ENCODE assay signal across 24 cellular contexts in the genomic region with DNA sequence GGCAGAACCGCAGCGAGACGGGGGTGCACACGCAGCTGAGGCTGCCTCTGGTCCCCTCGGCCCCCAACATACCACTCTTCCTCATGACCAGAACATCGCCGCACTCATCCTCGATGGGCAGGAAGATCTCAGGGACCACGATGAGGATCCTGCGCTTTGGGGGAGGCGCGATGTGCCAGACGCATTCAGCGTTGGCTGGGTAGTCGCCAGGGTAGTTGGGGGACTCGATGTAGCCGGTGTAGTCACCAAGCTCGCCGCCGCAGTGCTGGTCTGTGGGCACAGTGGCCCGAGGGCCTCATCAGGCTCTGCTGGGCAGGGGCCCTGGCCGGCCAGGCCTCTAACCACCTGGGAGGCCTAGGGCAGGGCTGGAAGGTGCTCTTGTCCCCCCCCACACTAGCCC.
"Had no signal": no experiment of that assay in that cellular context is flagged by ENCODE, and none has a peak within 500 bp of the region (broad histone marks: within the 10 kb centered on the region; RNA-seq: fewer than 3 reads in every experiment).

No MANE protein-coding gene starts in this region.

- H3K4me3 ChIP-seq: colonic mucosa, esophagus squamous epithelium, gastrocnemius medialis, heart right ventricle, left lung, lower lobe of right lung, mucosa of descending colon had no signal

- ATAC-seq: effector memory CD8-positive, alpha-beta T cell; esophagus mucosa; gastrocnemius medialis; heart right ventricle; left cardiac atrium; left lung; left ventricle myocardium superior; lower lobe of right lung; mucosa of descending colon had no signal

- H3K9me3 Mint-ChIP-seq: dendritic cell treated with granulocyte-macrophage colony-stimulating factor and Interleukin-4, amounts not matched to agents 40 ng/mL and 50 ng/mL, for 4 days; endodermal cell; mesothelial cell of epicardium; naive B cell had no signal

- H3K4me3 Mint-ChIP-seq: dendritic cell treated with granulocyte-macrophage colony-stimulating factor and Interleukin-4, amounts not matched to agents 40 ng/mL and 50 ng/mL, for 4 days; effector memory CD8-positive, alpha-beta T cell; endodermal cell; mesothelial cell of epicardium; naive B cell had no signal

- H3K4me1 ChIP-seq: colonic mucosa, gastrocnemius medialis, left lung, lower lobe of right lung had no signal

- H3K27me3 ChIP-seq: colonic mucosa, esophagus squamous epithelium, gastrocnemius medialis, left lung had no signal

- H3K36me3 Mint-ChIP-seq: mesothelial cell of epicardium, naive B cell had no signal

- H3K27ac ChIP-seq: colonic mucosa, epithelial cell of prostate, esophagus squamous epithelium, gastrocnemius medialis, heart right ventricle, left lung, lower lobe of right lung had no signal

- DNase-seq: colonic mucosa; cortex of kidney; effector CD8-positive, alpha-beta T cell; effector memory CD8-positive, alpha-beta T cell; endodermal cell; erythroblast; esophagus squamous epithelium; foreskin fibroblast; foreskin melanocyte; gastrocnemius medialis; glutamatergic neuron; heart right ventricle; hippocampal formation; left cardiac atrium; left ventricle myocardium superior; lower lobe of right lung; mesenchymal stem cell; naive B cell had no signal

- H3K27ac Mint-ChIP-seq: dendritic cell treated with granulocyte-macrophage colony-stimulating factor and Interleukin-4, amounts not matched to agents 40 ng/mL and 50 ng/mL, for 4 days; effector memory CD8-positive, alpha-beta T cell; endodermal cell; mesothelial cell of epicardium had no signal

- H3K9me3 ChIP-seq: colonic mucosa, esophagus squamous epithelium, gastrocnemius medialis, heart right ventricle, left lung, lower lobe of right lung, mucosa of descending colon had no signal

- H3K36me3 ChIP-seq: colonic mucosa, esophagus squamous epithelium, gastrocnemius medialis, heart right ventricle, left lung, lower lobe of right lung had no signal
